9 cellular contexts compared by ENCODE assay signal in genomic region chr1:154353460-154353904, GRCh38. TPM values are rescaled to one million over a fixed set of nuclear protein-coding genes. Genes with fewer than 3 reads are reported as not detected.
DNase-seq lines count a peak whose midpoint lies in the region; ATAC-seq, FAIRE-seq and TF ChIP-seq lines count a peak whose summit lies in the region.
"Had no signal": no experiment of that assay in that cellular context is flagged by ENCODE, and none has a peak within 500 bp of the region (broad histone marks: within the 10 kb centered on the region; RNA-seq: fewer than 3 reads in every experiment).

No MANE protein-coding gene starts in this region.

- peak; percentile 68 for TF ChIP-seq CTCF in MM.1S (IDR thresholded peaks at IDR 0.05; ENCODE audit: low read length)

- peaks cover 28% of the 10 kb centered on the region for H3F3A ChIP-seq in MM.1S (ENCODE audit: insufficient read depth, low read length)

- H3K9me2 ChIP-seq in MM.1S (replicated peaks; ENCODE audit: insufficient read depth, low read length) = no peaks in the 10 kb centered on the region

- H3K27ac ChIP-seq in MM.1S (ENCODE audit: low read length) (peak overlapping the region; percentile 39; the same call in 1 of the 2 replicates), small intestine (ENCODE audit: low read depth in 1 of 2, low read length in 1 of 2) (peak overlapping the region; percentile 86 to 91)

- H3K4me2 ChIP-seq in MM.1S (ENCODE audit: low read depth, low read length) = peak overlapping the region; percentile 99

- H3K9me3 Mint-ChIP-seq in activated naive CD8-positive, alpha-beta T cell treated with anti-CD3 and anti-CD28 coated beads, Interleukin-2, amount 50 U/mL, for 24 hours = no peaks in the 10 kb centered on the region

- peaks cover 11% of the 10 kb centered on the region for H3K27me3 Mint-ChIP-seq in activated naive CD8-positive, alpha-beta T cell treated with anti-CD3 and anti-CD28 coated beads, Interleukin-2, amount 50 U/mL, for 24 hours

- no peak for FAIRE-seq in small intestine (lab: Jason Lieb, UNC)
- FAIRE-seq: endometrium had no signal

- no peak overlapping the region; the same call in 1 of the 2 replicates for H3K9ac ChIP-seq in MM.1S (ENCODE audit: low read length)
- peak overlapping the region; percentile 24 for H3K9ac ChIP-seq in iPS-15b (ENCODE audit: low read depth, low read length)

- no peaks in the 10 kb centered on the region for H3K79me2 ChIP-seq in MM.1S (ENCODE audit: low read length)

- H3K4me1 ChIP-seq in MM.1S (ENCODE audit: low read length) (peaks cover 19% of the 10 kb centered on the region), iPS-15b (ENCODE audit: control insufficient read depth, insufficient read depth, low read length) (peaks cover 4% of the 10 kb centered on the region), small intestine (ENCODE audit: control insufficient read depth in 2 of 2, insufficient read depth in 1 of 2, low read depth in 1 of 2, low read length in 1 of 2) (peaks cover 8% of the 10 kb centered on the region in 2 donors)

- peaks cover 6% of the 10 kb centered on the region for H3K36me3 Mint-ChIP-seq in activated naive CD8-positive, alpha-beta T cell treated with anti-CD3 and anti-CD28 coated beads, Interleukin-2, amount 50 U/mL, for 24 hours (ENCODE audit: low read depth)

- peak overlapping the region; percentile 89 for H2AFZ ChIP-seq in MM.1S (ENCODE audit: low read length)

- peaks cover 27% of the 10 kb centered on the region for H3K4me1 Mint-ChIP-seq in activated naive CD8-positive, alpha-beta T cell treated with anti-CD3 and anti-CD28 coated beads, Interleukin-2, amount 50 U/mL, for 24 hours

- H3K27me3 ChIP-seq in MM.1S (replicated peaks; ENCODE audit: insufficient read depth, low read length) (no peaks in the 10 kb centered on the region), iPS-15b (ENCODE audit: control insufficient read depth, insufficient read depth, low read length) (peaks cover 3% of the 10 kb centered on the region), small intestine (ENCODE audit: control insufficient read depth in 2 of 2, insufficient read depth in 2 of 2, low read length in 2 of 2) (no peaks in the 10 kb centered on the region)

- ATAC-seq in activated naive CD8-positive, alpha-beta T cell treated with anti-CD3 and anti-CD28 coated beads, Interleukin-2, amount 50 U/mL, for 24 hours = peak; percentile 74
- ATAC-seq in GM21526 (IDR thresholded peaks at IDR 0.05; ENCODE audit: low FRiP score, unreplicated experiment) (no peak), GM19023 (IDR thresholded peaks at IDR 0.05; ENCODE audit: unreplicated experiment) (no peak)

- H3K36me3 ChIP-seq in MM.1S (replicated peaks; ENCODE audit: insufficient read depth, low read length) (no peaks in the 10 kb centered on the region), iPS-15b (ENCODE audit: control insufficient read depth, insufficient read depth, low read length) (peaks cover 12% of the 10 kb centered on the region), small intestine (ENCODE audit: control insufficient read depth in 2 of 2, insufficient read depth in 2 of 2, low read length in 2 of 2) (no peaks in the 10 kb centered on the region)

- 0 to 10% (median 5%) methylated on average over 1 of the region's 1 CpG for WGBS in small intestine, 3 donors

- DNase-seq in SIG-M5 treated with dmso at 0.1 percent for 504 hours (lab: John Stamatoyannopoulos, UW; ENCODE audit: unreplicated experiment) (peak; percentile 86), SIG-M5 (lab: John Stamatoyannopoulos, UW) (no peak), MM.1S (peak; percentile 76), small intestine (peak; percentile 96)
- no peak for DNase-seq in activated naive CD8-positive, alpha-beta T cell treated with anti-CD3 and anti-CD28 coated beads, Interleukin-2, amount 50 U/mL, for 24 hours

- H4K20me1 ChIP-seq in MM.1S (ENCODE audit: insufficient read depth, low read length) = no peaks in the 10 kb centered on the region

- H3K4me3 Mint-ChIP-seq in activated naive CD8-positive, alpha-beta T cell treated with anti-CD3 and anti-CD28 coated beads, Interleukin-2, amount 50 U/mL, for 24 hours = peak overlapping the region; percentile 79

- H3K9me3 ChIP-seq in MM.1S (replicated peaks; ENCODE audit: insufficient read depth, low read length) = no peaks in the 10 kb centered on the region
- no peaks in the 10 kb centered on the region for H3K9me3 ChIP-seq in iPS-15b (ENCODE audit: control insufficient read depth, insufficient read depth, low read length)
- H3K9me3 ChIP-seq in small intestine (ENCODE audit: control insufficient read depth, low read depth) = no peaks in the 10 kb centered on the region

- peak overlapping the region; percentile 63 for H3K4me3 ChIP-seq in MM.1S (ENCODE audit: low read length)
- H3K4me3 ChIP-seq in iPS-15b (ENCODE audit: low read depth, low read length) = peak overlapping the region; percentile 87
- peak overlapping the region in 1 of 2 donors; percentile 45 for H3K4me3 ChIP-seq in small intestine (ENCODE audit: low read depth in 1 of 2, low read length in 2 of 2)

- peak overlapping the region; percentile 88 for H3K27ac Mint-ChIP-seq in activated naive CD8-positive, alpha-beta T cell treated with anti-CD3 and anti-CD28 coated beads, Interleukin-2, amount 50 U/mL, for 24 hours

RNA-seq across cellular contexts. Expression of gene ATP8B2, which starts 28.2 kb away (rescaled TPM):
- polyA plus RNA-seq in small intestine = 10 to 100 TPM; 13.8 to 19.7 (median 16.0) TPM

RNA-seq across cellular contexts. Expression of gene AQP10, which starts 32.6 kb away (rescaled TPM):
- 100 to 1,000 TPM in 1 of 3 donors, 10 to 100 TPM in 1, 1 to 10 TPM in 1; 2.9 to 103 (median 42.0) TPM for polyA plus RNA-seq in small intestine

RNA-seq across cellular contexts. Expression of gene IL6R, which starts 51.7 kb away (rescaled TPM):
- 10 to 100 TPM; 10.7 to 21.2 (median 11.6) TPM for polyA plus RNA-seq in small intestine

Comparison
In these comparisons a context has a peak if more than half of its experiments do, and no peak if none do; other contexts are left out.
1. DNase-seq: peak in SIG-M5 treated with dmso at 0.1 percent for 504 hours (single experiment), MM.1S (single experiment) and small intestine (single experiment); none in SIG-M5 (single experiment) and activated naive CD8-positive, alpha-beta T cell treated with anti-CD3 and anti-CD28 coated beads, Interleukin-2, amount 50 U/mL, for 24 hours (single experiment).